20 cellular contexts compared by ENCODE assay signal in genomic region chr2:144552821-144553220, GRCh38.
"Had no signal": no experiment of that assay in that cellular context is flagged by ENCODE, and none has a peak within 500 bp of the region (broad histone marks: within the 10 kb centered on the region; RNA-seq: fewer than 3 reads in every experiment).

No MANE protein-coding gene starts in this region.

- H3K36me3 ChIP-seq: left lung, pancreas, right atrium auricular region, tibial artery had no signal

- H3K36me3 Mint-ChIP-seq: brain; naive thymus-derived CD8-positive, alpha-beta T cell had no signal

- H3K27ac Mint-ChIP-seq: activated B cell treated with CpG ODN at 0.5 μM for 24 hours, brain, mesothelial cell of epicardium had no signal

- H3K4me3 ChIP-seq: left lung, pancreas, psoas muscle, right atrium auricular region, tibial artery had no signal

- H3K27me3 Mint-ChIP-seq: activated B cell treated with CpG ODN at 0.5 μM for 24 hours; naive thymus-derived CD8-positive, alpha-beta T cell had no signal

- H3K9me3 Mint-ChIP-seq: activated B cell treated with CpG ODN at 0.5 μM for 24 hours; stimulated activated naive CD8-positive, alpha-beta T cell treated with anti-CD3 and anti-CD28 coated beads, Interleukin-15, amount 100 ng/mL, for 72 hours had no signal

- H3K9me3 ChIP-seq: left lung, pancreas, psoas muscle, right atrium auricular region, tibial artery had no signal

- H3K27me3 ChIP-seq: left lung, pancreas, right atrium auricular region, tibial artery had no signal

- DNase-seq: activated B cell treated with CpG ODN at 0.5 μM for 24 hours; activated CD4-positive, alpha-beta T cell treated with anti-CD3 and anti-CD28 coated beads for 4 hours; activated CD4-positive, alpha-beta T cell treated with anti-CD3 and anti-CD28 coated beads, Interleukin-2, amount 50 U/mL, for 48 hours; activated gamma-delta T cell; activated naive CD4-positive, alpha-beta T cell treated with anti-CD3 and anti-CD28 coated beads, Interleukin-2, amount 50 U/mL, for 16 hours; anterior cingulate cortex; caudate nucleus; effector CD8-positive, alpha-beta T cell; left lung; naive thymus-derived CD8-positive, alpha-beta T cell; pancreas; psoas muscle; stimulated activated CD4-positive, alpha-beta T cell treated with anti-CD3 and anti-CD28 coated beads, Interleukin-1b, Interleukin-23, amount 100 ng/mL, for 48 hours; T-helper 9 cell; tibial artery had no signal

- ATAC-seq: left lung; naive thymus-derived CD8-positive, alpha-beta T cell; pancreas; psoas muscle had no signal

- H3K4me1 ChIP-seq: left lung, pancreas, psoas muscle, right atrium auricular region had no signal

- H3K4me3 Mint-ChIP-seq: activated B cell treated with CpG ODN at 0.5 μM for 24 hours; brain; mesothelial cell of epicardium; naive thymus-derived CD8-positive, alpha-beta T cell; stimulated activated naive CD8-positive, alpha-beta T cell treated with anti-CD3 and anti-CD28 coated beads, Interleukin-15, amount 100 ng/mL, for 72 hours had no signal

- H3K27ac ChIP-seq: foreskin keratinocyte, left lung, pancreas, psoas muscle, right atrium auricular region, tibial artery had no signal
